In genomic region chr11:129451524-129451923, GRCh38 we compare ENCODE assay signal across 20 cellular contexts.
DNase-seq lines count a peak whose midpoint lies in the region; ATAC-seq and TF ChIP-seq lines count a peak whose summit lies in the region.
"Had no signal": no experiment of that assay in that cellular context is flagged by ENCODE, and none has a peak within 500 bp of the region (broad histone marks: within the 10 kb centered on the region; RNA-seq: fewer than 3 reads in every experiment).

No MANE protein-coding gene starts in this region.

- H3K27me3 Mint-ChIP-seq in endothelial cell (ENCODE audit: unreplicated experiment) = no peaks in the 10 kb centered on the region

- no peak overlapping the region for H3K4me2 ChIP-seq in GM23248 (ENCODE audit: unreplicated experiment)

- in situ Hi-C loops in GM23248 (cut with MboI) = no loop called here

- no peak for ATAC-seq in left lung
- ATAC-seq: CD8-positive, alpha-beta T cell had no signal

- H3K9me3 Mint-ChIP-seq in endothelial cell (ENCODE audit: unreplicated experiment) = peaks cover 5% of the 10 kb centered on the region
- H3K9me3 Mint-ChIP-seq: CD8-positive, alpha-beta T cell had no signal

- no peak overlapping the region for H3K27ac ChIP-seq in RWPE1
- H3K27ac ChIP-seq in esophagus muscularis mucosa (replicated peaks in 1 of 4) = no peak overlapping the region
- H3K27ac ChIP-seq in left lung = no peak overlapping the region
- H3K27ac ChIP-seq in GM23248 = no peak overlapping the region
- H3K27ac ChIP-seq: Peyer's patch, SJSA1 had no signal

- H3F3A ChIP-seq in GM23248 (ENCODE audit: insufficient read depth) = no peaks in the 10 kb centered on the region

- DNase-seq in HT1080 (ENCODE audit: low read depth) (peak; percentile 8), RWPE1 (ENCODE audit: low spot score) (peak; percentile 32), esophagus muscularis mucosa (ENCODE audit: extremely low spot score) (peak; percentile 90), retinal pigment epithelial cell (ENCODE audit: low read depth) (peak; percentile 5), left lung (no peak), GM23248 (no peak), endothelial cell (ENCODE audit: low spot score) (no peak)
- DNase-seq: ACHN; BE2C; CD8-positive, alpha-beta T cell; DMS79 treated with DMSO at 0.1 percent for 48 hours; GDM1; GOT3; Kasumi-1; NCI-H1417; NCI-H1930; NCI-H2171; NCI-H774; Peyer's patch had no signal

- no peak for TF ChIP-seq CTCF in RWPE1 (conservative IDR thresholded peaks at IDR 0.05; ENCODE audit: low read depth)
- no peak for TF ChIP-seq CTCF in esophagus muscularis mucosa (IDR thresholded peaks at IDR 0.05)
- TF ChIP-seq CTCF in retinal pigment epithelial cell (conservative IDR thresholded peaks at IDR 0.05; ENCODE audit: low read depth, low read length) = no peak
- no peak for TF ChIP-seq CTCF in left lung (IDR thresholded peaks at IDR 0.05)
- no peak for TF ChIP-seq CTCF in endothelial cell (IDR thresholded peaks at IDR 0.05; ENCODE audit: unreplicated experiment)

- H3K4me1 Mint-ChIP-seq in endothelial cell (ENCODE audit: unreplicated experiment) = peaks cover 25% of the 10 kb centered on the region

- H3K36me3 ChIP-seq in esophagus muscularis mucosa = no peaks in the 10 kb centered on the region
- H3K36me3 ChIP-seq in left lung = no peaks in the 10 kb centered on the region
- H3K36me3 ChIP-seq in GM23248 (ENCODE audit: low read depth) = no peaks in the 10 kb centered on the region
- H3K36me3 ChIP-seq: BE2C, SJSA1 had no signal

- H3K79me2 ChIP-seq in GM23248 (ENCODE audit: insufficient read depth) = no peaks in the 10 kb centered on the region

- TF ChIP-seq EP300 in esophagus muscularis mucosa (IDR thresholded peaks at IDR 0.05) = no peak

- H3K27me3 ChIP-seq in esophagus muscularis mucosa = peaks cover 0 to 6% (median 0%) of the 10 kb centered on the region in 4 donors
- H3K27me3 ChIP-seq in left lung = no peaks in the 10 kb centered on the region
- H3K27me3 ChIP-seq in GM23248 (replicated peaks; ENCODE audit: insufficient read depth) = peaks cover 21% of the 10 kb centered on the region; the same call in 1 of the 2 replicates
- H3K27me3 ChIP-seq: BE2C, Peyer's patch, SJSA1 had no signal

- H3K4me3 ChIP-seq in esophagus muscularis mucosa (no peak overlapping the region), retinal pigment epithelial cell (ENCODE audit: low read length) (no peak overlapping the region), left lung (no peak overlapping the region), GM23248 (no peak overlapping the region)
- H3K4me3 ChIP-seq: Peyer's patch, SJSA1 had no signal

- no peak overlapping the region for H3K27ac Mint-ChIP-seq in endothelial cell (ENCODE audit: unreplicated experiment)
- H3K27ac Mint-ChIP-seq: CD8-positive, alpha-beta T cell had no signal

- H3K4me1 ChIP-seq in esophagus muscularis mucosa = no peaks in the 10 kb centered on the region
- no peaks in the 10 kb centered on the region for H3K4me1 ChIP-seq in left lung
- no peaks in the 10 kb centered on the region for H3K4me1 ChIP-seq in GM23248 (ENCODE audit: insufficient read depth)
- H3K4me1 ChIP-seq: BE2C, Peyer's patch, SJSA1 had no signal

- intact Hi-C loops in esophagus muscularis mucosa (cut with DNase I) = no loop called here
- intact Hi-C loops in left lung (cut with DNase I) = no loop called here

- H2AFZ ChIP-seq in GM23248 = no peak overlapping the region

- CTCF ChIA-PET in RWPE1 (lab: Yijun Ruan, JAX) = no interaction called here

- no peaks in the 10 kb centered on the region for H4K20me1 ChIP-seq in GM23248 (ENCODE audit: insufficient read depth)

- H3K9me3 ChIP-seq in esophagus muscularis mucosa = peaks cover 0 to 11% (median 1%) of the 10 kb centered on the region in 4 donors
- H3K9me3 ChIP-seq in left lung = peaks cover 0 to 10% of the 10 kb centered on the region in 2 donors
- H3K9me3 ChIP-seq in GM23248 (ENCODE audit: low read depth) = no peaks in the 10 kb centered on the region
- H3K9me3 ChIP-seq: BE2C, Peyer's patch, SJSA1 had no signal

- POLR2A ChIA-PET in RWPE1 (lab: Yijun Ruan, JAX; ENCODE audit: low non-redundant PET) = no interaction called here

- no peak overlapping the region for H3K9ac ChIP-seq in GM23248

- TF ChIP-seq POLR2A in esophagus muscularis mucosa (IDR thresholded peaks at IDR 0.05; ENCODE audit: low read depth) = no peak

- H3K4me3 Mint-ChIP-seq in endothelial cell (ENCODE audit: unreplicated experiment) = no peak overlapping the region
- H3K4me3 Mint-ChIP-seq: CD8-positive, alpha-beta T cell had no signal

- whole genome bisulfite sequencing in esophagus muscularis mucosa = 69% methylated on average over 5 of the region's 5 CpGs
- 20 to 24% methylated on average over 5 of the region's 5 CpGs for WGBS in GM23248 (ENCODE audit: low coverage in 1 of 2, low lambda C conversion rate in 2 of 2, missing lambda C conversion rate in 2 of 2), 2 experiments

- no peaks in the 10 kb centered on the region for H3K36me3 Mint-ChIP-seq in endothelial cell (ENCODE audit: low read depth, unreplicated experiment)
- H3K36me3 Mint-ChIP-seq: CD8-positive, alpha-beta T cell had no signal

- no peaks in the 10 kb centered on the region for H3K9me2 ChIP-seq in GM23248 (ENCODE audit: insufficient read depth)

Comparison
In these comparisons a context has a peak if more than half of its experiments do, and no peak if none do; other contexts are left out.
1. DNase-seq: peak in HT1080 (single experiment), RWPE1 (single experiment), esophagus muscularis mucosa (single experiment) and retinal pigment epithelial cell (single experiment); none in left lung (0 of 2), GM23248 (single experiment) and endothelial cell (single experiment).